1 cellular context compared by ENCODE assay signal in genomic region chr3:32584660-32585059, GRCh38.
A peak's percentile ranks its signal among the peaks of the same experiment; 100 is the strongest.
TF ChIP-seq lines count a peak whose summit lies in the region.

No MANE protein-coding gene starts in this region.

TF ChIP-seq in K562, 482 proteins besides CTCF, POLR2A, EP300 and RAD21 (continued from another document):
- TF ChIP-seq BCLAF1 (IDR thresholded peaks at IDR 0.05; ENCODE audit: borderline replicate concordance in 1 of 2, control insufficient read depth in 1 of 2, low read depth in 2 of 2, low read length in 1 of 2) (no peak), ZNF217 (CRISPR knock-in tag; IDR thresholded peaks at IDR 0.05) (no peak), CTBP1 (IDR thresholded peaks at IDR 0.05; ENCODE audit: borderline replicate concordance) (no peak), CBFA2T2 (conservative IDR thresholded peaks at IDR 0.05) (peak; percentile 38), PML (IDR thresholded peaks at IDR 0.05; ENCODE audit: low read length) (no peak), NFRKB (IDR thresholded peaks at IDR 0.05; ENCODE audit: low read depth) (no peak)
